8 cellular contexts compared by ENCODE assay signal in genomic region chr5:43007911-43008368, GRCh38. TPM values are rescaled to one million over a fixed set of nuclear protein-coding genes. Genes with fewer than 3 reads are reported as not detected.
DNase-seq lines count a peak whose midpoint lies in the region; ATAC-seq and TF ChIP-seq lines count a peak whose summit lies in the region.

No MANE protein-coding gene starts in this region.

- WGBS in heart right ventricle, 2 donors = 1 to 2% methylated on average over 25 of the region's 25 CpGs

- H3K27ac ChIP-seq in SK-N-MC = peak overlapping the region; percentile 94
- peak overlapping the region; percentile 72 to 97 (median 90) for H3K27ac ChIP-seq in heart right ventricle

- peak overlapping the region; percentile 90 for H3K9ac ChIP-seq in SK-N-MC (ENCODE audit: insufficient read length)

- H3K27me3 ChIP-seq in heart right ventricle = peaks cover 0 to 79% (median 57%) of the 10 kb centered on the region in 7 donors

- intact Hi-C loops in heart right ventricle (cut with DNase I) = loop anchor here in 4 of 10 donors (1.0 to 5.0 kb wide), 5 partner anchors 10 to 57 kb away; partner anchors contain the start of gene ANXA2R (in 3 of the 4)

- peak; percentile 9 for TF ChIP-seq CTCF in GM12873 (IDR thresholded peaks at IDR 0.05; ENCODE audit: insufficient read depth, low read depth, low read length, missing control alignments)
- peak in 1 of 9 donors; percentile 9 for TF ChIP-seq CTCF in heart right ventricle (IDR thresholded peaks at IDR 0.05)

- H3K4me3 ChIP-seq in SK-N-MC = peak overlapping the region; percentile 91
- H3K4me3 ChIP-seq in heart right ventricle = peak overlapping the region; percentile 34 to 67 (median 55)

- H3K36me3 ChIP-seq in SK-N-MC (ENCODE audit: insufficient read depth, low read length) (no peaks in the 10 kb centered on the region), heart right ventricle (no peaks in the 10 kb centered on the region)

- DNase-seq in NCI-H1092 (lab: John Stamatoyannopoulos, UW) (peak; percentile 72), SK-N-MC (ENCODE audit: low read depth, low spot score) (no peak), heart right ventricle (peak; percentile 67 to 71), retina (peak; percentile 94), COLO829 (ENCODE audit: low spot score) (no peak)
- DNase-seq in activated naive CD4-positive, alpha-beta T cell treated with anti-CD3 and anti-CD28 coated beads, Interleukin-2, amount 50 U/mL, for 16 hours = peak; percentile 82

- H3K9me3 ChIP-seq in SK-N-MC (ENCODE audit: low read depth, low read length) (no peaks in the 10 kb centered on the region), heart right ventricle (no peaks in the 10 kb centered on the region)

- peak; percentile 47 for ATAC-seq in HG02588 (IDR thresholded peaks at IDR 0.05; ENCODE audit: unreplicated experiment)
- ATAC-seq in heart right ventricle = peak; percentile 56 to 74 (median 70)

- H3K4me1 ChIP-seq in heart right ventricle = peaks cover 0 to 43% (median 10%) of the 10 kb centered on the region in 9 donors

RNA-seq across cellular contexts. Expression of gene ANXA2R, which starts 32.2 kb away (rescaled TPM):
- 1 to 10 TPM in 4 of 10 donors, under 1 TPM in 6; 0.42 to 1.8 (median 0.87) TPM for total RNA-seq in heart right ventricle
- 1 to 10 TPM; 2.4 to 3.4 TPM for polyA plus RNA-seq in heart right ventricle

Comparison
In these comparisons a context has a peak if more than half of its experiments do, and no peak if none do; other contexts are left out.
1. DNase-seq: peak in NCI-H1092 (single experiment), activated naive CD4-positive, alpha-beta T cell treated with anti-CD3 and anti-CD28 coated beads, Interleukin-2, amount 50 U/mL, for 16 hours (single experiment), heart right ventricle (2 of 2) and retina (single experiment); none in SK-N-MC (single experiment) and COLO829 (single experiment).